In genomic region chr3:166444756-166445155, GRCh38 we compare ENCODE assay signal across 21 cellular contexts.
DNase-seq lines count a peak whose midpoint lies in the region; ATAC-seq, FAIRE-seq and TF ChIP-seq lines count a peak whose summit lies in the region.
"Had no signal": no experiment of that assay in that cellular context is flagged by ENCODE, and none has a peak within 500 bp of the region (broad histone marks: within the 10 kb centered on the region; RNA-seq: fewer than 3 reads in every experiment).

No MANE protein-coding gene starts in this region.

- DNase-seq in DMS53 treated with DMSO at 0.1 percent for 48 hours (lab: John Stamatoyannopoulos, UW; ENCODE audit: unreplicated experiment) (peak; percentile 71), NCI-H446 (lab: John Stamatoyannopoulos, UW) (peak; percentile 59 to 81), astrocyte (ENCODE audit: low read depth) (no peak), mucosa of descending colon (peak in 2 of 3 donors; percentile 7 to 44), urothelium cell line (ENCODE audit: low spot score) (no peak), uterus (no peak)
- DNase-seq: activated CD4-positive, alpha-beta T cell treated with anti-CD3 and anti-CD28 coated beads for 4 hours; activated gamma-delta T cell treated with Interleukin-2 at 50 U/mL for 16 hours; amygdala; Caco-2; GF-D8; NCI-H1417; NCI-H226; OCI-M1; retina; SK-N-SH had no signal

- H3K9me3 Mint-ChIP-seq in astrocyte (ENCODE audit: unreplicated experiment): no peaks in the 10 kb centered on the region

- no peaks in the 10 kb centered on the region for H3K36me3 ChIP-seq in astrocyte (ENCODE audit: insufficient read depth, low read length)
- no peaks in the 10 kb centered on the region for H3K36me3 ChIP-seq in mucosa of descending colon (ENCODE audit: low read depth)
- no peaks in the 10 kb centered on the region for H3K36me3 ChIP-seq in uterus
- H3K36me3 ChIP-seq: neutrophil had no signal

- H3K27me3 ChIP-seq in astrocyte (ENCODE audit: insufficient read depth, low read length) (no peaks in the 10 kb centered on the region), uterus (no peaks in the 10 kb centered on the region)
- H3K27me3 ChIP-seq: hepatocyte, neutrophil had no signal

- H2AFZ ChIP-seq in astrocyte (ENCODE audit: low read depth, low read length): peak overlapping the region; percentile 15
- H2AFZ ChIP-seq: hepatocyte had no signal

- intact Hi-C loops in mucosa of descending colon (cut with DNase I, micrococcal nuclease): no loop called here
- intact Hi-C loops in uterus (cut with DNase I; ENCODE audit: low total_unique reads): no loop called here

- no peak overlapping the region for H3K4me3 ChIP-seq in astrocyte (ENCODE audit: insufficient read depth, low read depth, low read length)
- no peak overlapping the region for H3K4me3 ChIP-seq in mucosa of descending colon
- no peak overlapping the region for H3K4me3 ChIP-seq in uterus
- H3K4me3 ChIP-seq: hepatocyte had no signal

- no peak for TF ChIP-seq POLR2A in uterus (IDR thresholded peaks at IDR 0.05)

- H3K79me2 ChIP-seq in astrocyte (ENCODE audit: insufficient read depth, low read length): no peaks in the 10 kb centered on the region
- H3K79me2 ChIP-seq: hepatocyte had no signal

- FAIRE-seq in astrocyte (lab: Jason Lieb, UNC) (no peak), urothelium cell line (lab: Jason Lieb, UNC) (no peak)
- FAIRE-seq: GM12892, H54 had no signal

- TF ChIP-seq CTCF in astrocyte (IDR thresholded peaks at IDR 0.05; ENCODE audit: insufficient read depth, low read depth, low read length): no peak
- no peak for TF ChIP-seq CTCF in mucosa of descending colon (IDR thresholded peaks at IDR 0.05)
- no peak for TF ChIP-seq CTCF in uterus (IDR thresholded peaks at IDR 0.05)

- H3K27ac ChIP-seq in astrocyte (ENCODE audit: low read depth, low read length) (no peak overlapping the region), uterus (no peak overlapping the region)
- H3K27ac ChIP-seq: hepatocyte, neutrophil had no signal

- no peak overlapping the region for H3K4me3 Mint-ChIP-seq in astrocyte (ENCODE audit: unreplicated experiment)

- H3K9me3 ChIP-seq in astrocyte (ENCODE audit: insufficient read depth, low read depth, low read length) (no peaks in the 10 kb centered on the region), mucosa of descending colon (no peaks in the 10 kb centered on the region), uterus (no peaks in the 10 kb centered on the region)
- H3K9me3 ChIP-seq: Caco-2, SK-N-SH had no signal

- no peaks in the 10 kb centered on the region for H4K20me1 ChIP-seq in astrocyte (ENCODE audit: insufficient read depth, low read length)

- H3K4me1 ChIP-seq in astrocyte (ENCODE audit: insufficient read depth, low read length) (no peaks in the 10 kb centered on the region), mucosa of descending colon (ENCODE audit: low read depth) (no peaks in the 10 kb centered on the region), uterus (no peaks in the 10 kb centered on the region)

- no peak overlapping the region for H3K9ac ChIP-seq in astrocyte (ENCODE audit: low read length)
- H3K9ac ChIP-seq: SK-N-SH had no signal

- ATAC-seq in mucosa of descending colon (peak; percentile 70), GM18861 (IDR thresholded peaks at IDR 0.05; ENCODE audit: unreplicated experiment) (no peak)

- no peaks in the 10 kb centered on the region for H3K27me3 Mint-ChIP-seq in astrocyte (ENCODE audit: low read depth, unreplicated experiment)

- H3K4me2 ChIP-seq in astrocyte (ENCODE audit: low read length): no peak overlapping the region
- H3K4me2 ChIP-seq: hepatocyte, SK-N-SH had no signal

- no peak overlapping the region for H3K27ac Mint-ChIP-seq in astrocyte (ENCODE audit: unreplicated experiment)

- no peaks in the 10 kb centered on the region for H3K36me3 Mint-ChIP-seq in astrocyte (ENCODE audit: low read depth, unreplicated experiment)

- H3K4me1 Mint-ChIP-seq in astrocyte (ENCODE audit: low read depth, unreplicated experiment): peaks cover 10% of the 10 kb centered on the region

Comparison
In these comparisons a context has a peak if more than half of its experiments do, and no peak if none do; other contexts are left out.
1. DNase-seq: peak in DMS53 treated with DMSO at 0.1 percent for 48 hours (single experiment), NCI-H446 (2 of 2) and mucosa of descending colon (2 of 3); none in astrocyte (single experiment), urothelium cell line (single experiment) and uterus (0 of 2).